In genomic region chr1:47976728-47977127, GRCh38 we compare ENCODE assay signal across 4 cellular contexts. TPM values are rescaled to one million over a fixed set of nuclear protein-coding genes. Genes with fewer than 3 reads are reported as not detected.
"Had no signal": no experiment of that assay in that cellular context is flagged by ENCODE, and none has a peak within 500 bp of the region (broad histone marks: within the 10 kb centered on the region; RNA-seq: fewer than 3 reads in every experiment).

No MANE protein-coding gene starts in this region.

- DNase-seq: GDM1, GF-D8 had no signal

- H3K4me3 ChIP-seq: GM12878 had no signal

RNA-seq across cellular contexts. Expression of gene TRABD2B, which starts 20.5 kb away (rescaled TPM):
- total RNA-seq: G401, GM12878 had no signal
- polyA plus RNA-seq: GM12878 had no signal
